In the genomic region with DNA sequence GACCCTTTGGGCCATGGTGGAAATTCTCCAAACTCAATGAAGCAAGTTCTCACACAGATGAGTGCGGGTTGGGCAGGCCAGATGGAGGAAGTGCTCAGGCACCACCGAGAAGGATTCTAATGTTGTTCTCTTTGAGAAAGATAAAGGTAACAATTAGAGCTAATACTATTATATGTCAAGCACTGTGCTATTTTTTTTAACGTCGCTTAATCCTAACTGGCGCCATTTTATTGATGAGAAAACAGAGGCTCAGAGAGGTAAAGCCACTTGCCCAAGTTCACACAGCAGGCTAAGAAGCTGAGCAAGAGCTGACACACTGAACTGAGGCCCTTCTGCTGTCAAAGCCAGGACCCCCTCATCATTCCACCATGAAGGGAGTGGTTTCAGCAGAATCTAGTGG, we compare ENCODE assay signal across 8 cellular contexts. TPM values are rescaled to one million over a fixed set of nuclear protein-coding genes. Genes with fewer than 3 reads are reported as not detected.
DNase-seq lines count a peak whose midpoint lies in the region; ATAC-seq and TF ChIP-seq lines count a peak whose summit lies in the region.

No MANE protein-coding gene starts in this region.

- peaks cover 2% of the 10 kb centered on the region for H3K36me3 Mint-ChIP-seq in memory B cell

- no peak for TF ChIP-seq CTCF in 22Rv1 (IDR thresholded peaks at IDR 0.05)
- TF ChIP-seq CTCF in HL-60 (IDR thresholded peaks at IDR 0.05; ENCODE audit: insufficient read depth, low read length) = no peak
- TF ChIP-seq CTCF in astrocyte of the cerebellum (IDR thresholded peaks at IDR 0.05; ENCODE audit: low read depth, low read length, missing control alignments) = no peak

- H3K27ac Mint-ChIP-seq in memory B cell = peak overlapping the region; percentile 90

- no peaks in the 10 kb centered on the region for H3K27me3 Mint-ChIP-seq in memory B cell

- H3K4me1 Mint-ChIP-seq in memory B cell = peaks cover 47% of the 10 kb centered on the region

- DNase-seq in HL-60 (ENCODE audit: low read depth in 1 of 2, low spot score in 1 of 2) (peak in 1 of 2 experiments; percentile 28), astrocyte of the cerebellum (ENCODE audit: low read depth) (no peak), memory B cell (ENCODE audit: low spot score in 2 of 2) (no peak), HCEC 1CT (no peak), G401 (ENCODE audit: low spot score) (no peak)

- H3K4me3 Mint-ChIP-seq in memory B cell = peak overlapping the region; percentile 94

- H3K4me3 ChIP-seq in HL-60 (replicated peaks; ENCODE audit: insufficient read depth, low read length) (peak overlapping the region; percentile 80), astrocyte of the cerebellum (ENCODE audit: low read depth, low read length) (peak overlapping the region; percentile 90)

- ATAC-seq in memory B cell (ENCODE audit: low read depth) (no peak), HG03175 (IDR thresholded peaks at IDR 0.05; ENCODE audit: unreplicated experiment) (no peak), HG03565 (IDR thresholded peaks at IDR 0.05; ENCODE audit: unreplicated experiment) (no peak)

- no peaks in the 10 kb centered on the region for H3K27me3 ChIP-seq in HL-60 (ENCODE audit: insufficient read depth, poor library complexity, severe bottlenecking)

- in situ Hi-C loops in astrocyte of the cerebellum (cut with HindIII; ENCODE audit: low sequenced_read_pairs) = no loop called here
- in situ Hi-C loops in G401 (cut with HindIII; ENCODE audit: low sequenced_read_pairs) = no loop called here

- H3K27ac ChIP-seq in 22Rv1 (peak overlapping the region; percentile 73), HL-60 (replicated peaks) (peak overlapping the region; percentile 85)

- no peaks in the 10 kb centered on the region for H3K9me3 Mint-ChIP-seq in memory B cell

RNA-seq across cellular contexts. Expression of a gene that starts 1.0 kb away (rescaled TPM):
- 505 and 527 TPM in 2 replicates for total RNA-seq in G401 (2014; rRNA removed; shearing (Covaris generic))

RNA-seq across cellular contexts. Expression of a gene that starts 11.2 kb away (rescaled TPM):
- total RNA-seq in G401 (2014; rRNA removed; shearing (Covaris generic)) = 11.8 and 12.9 TPM in 2 replicates
